Comparison of ENCODE assay signal across 9 cellular contexts in genomic region chr4:107734120-107734519, GRCh38. TPM values are rescaled to one million over a fixed set of nuclear protein-coding genes. Genes with fewer than 3 reads are reported as not detected.
A peak's percentile ranks its signal among the peaks of the same experiment; 100 is the strongest.
DNase-seq lines count a peak whose midpoint lies in the region; ATAC-seq and TF ChIP-seq lines count a peak whose summit lies in the region.
"Had no signal": no experiment of that assay in that cellular context is flagged by ENCODE, and none has a peak within 500 bp of the region (broad histone marks: within the 10 kb centered on the region; RNA-seq: fewer than 3 reads in every experiment).

No MANE protein-coding gene starts in this region.

- no peak overlapping the region for H3K27ac ChIP-seq in caudate nucleus (ENCODE audit: low read depth, low read length)

- H3K4me3 ChIP-seq in AG04449 (ENCODE audit: low read depth, low read length) (no peak overlapping the region), NB4 (ENCODE audit: low read depth, low read length) (no peak overlapping the region)

- TF ChIP-seq CTCF in AG04449 (IDR thresholded peaks at IDR 0.05; ENCODE audit: insufficient read depth, low read length, missing control alignments) (peak; percentile 34), GM12874 (IDR thresholded peaks at IDR 0.05; ENCODE audit: insufficient read depth, low read depth, low read length) (peak; percentile 30), NB4 (IDR thresholded peaks at IDR 0.05; ENCODE audit: low read depth, low read length) (peak; percentile 31)

- intact Hi-C loops in activated CD4-positive, alpha-beta memory T cell treated with anti-CD3 and anti-CD28 coated beads for 36 hours (cut with micrococcal nuclease), result no loop called here

- TF ChIP-seq POLR2A in NB4 (IDR thresholded peaks at IDR 0.05; ENCODE audit: extremely low read depth, insufficient read length), result no peak
- no peak for TF ChIP-seq POLR2A in erythroblast (IDR thresholded peaks at IDR 0.05; ENCODE audit: low read length)

- CTCF ChIA-PET in AG04449 (lab: Yijun Ruan, JAX), result interaction anchor here (0.9 to 4.5 kb wide), 10 partner anchors 9 to 691 kb away, joined by 3 to 42 read pairs (median 5); partner anchors contain the start of gene PAPSS1
- CTCF ChIA-PET in activated CD4-positive, alpha-beta memory T cell treated with anti-CD3 and anti-CD28 coated beads for 36 hours (lab: Charles Lee), result interaction anchor here (0.7 to 1.5 kb wide), 3 partner anchors 8 to 24 kb away, joined by 3 to 5 read pairs (median 3); no protein-coding TSS in a partner anchor

- H3K36me3 Mint-ChIP-seq in activated CD4-positive, alpha-beta memory T cell treated with anti-CD3 and anti-CD28 coated beads for 36 hours, result no peaks in the 10 kb centered on the region
- H3K36me3 Mint-ChIP-seq: activated naive CD4-positive, alpha-beta T cell treated with anti-CD3 and anti-CD28 coated beads, Interleukin-2, amount 50 U/mL, for 72 hours had no signal

- DNase-seq in AG04449 (ENCODE audit: low read depth, low spot score), result no peak
- DNase-seq in NB4 (ENCODE audit: low read depth), result peak; percentile 20
- peak; percentile 2 to 3 for DNase-seq in erythroblast (lab: John Stamatoyannopoulos, UW)
- DNase-seq in caudate nucleus (lab: John Stamatoyannopoulos, UW), result no peak
- no peak for DNase-seq in NCI-H2196 (lab: John Stamatoyannopoulos, UW; ENCODE audit: unreplicated experiment)
- no peak for DNase-seq in activated CD4-positive, alpha-beta memory T cell treated with anti-CD3 and anti-CD28 coated beads for 36 hours

- POLR2A ChIA-PET in AG04449 (lab: Yijun Ruan, JAX), result no interaction called here
- POLR2A ChIA-PET in activated CD4-positive, alpha-beta memory T cell treated with anti-CD3 and anti-CD28 coated beads for 36 hours (lab: Charles Lee), result no interaction called here

- no peaks in the 10 kb centered on the region for H3K27me3 Mint-ChIP-seq in activated CD4-positive, alpha-beta memory T cell treated with anti-CD3 and anti-CD28 coated beads for 36 hours

- no peak for ATAC-seq in GM21576 (IDR thresholded peaks at IDR 0.05; ENCODE audit: unreplicated experiment)

- no peaks in the 10 kb centered on the region for H3K4me1 Mint-ChIP-seq in activated CD4-positive, alpha-beta memory T cell treated with anti-CD3 and anti-CD28 coated beads for 36 hours (ENCODE audit: low read depth)

- H3K27ac Mint-ChIP-seq in activated CD4-positive, alpha-beta memory T cell treated with anti-CD3 and anti-CD28 coated beads for 36 hours, result no peak overlapping the region
- H3K27ac Mint-ChIP-seq: activated naive CD4-positive, alpha-beta T cell treated with anti-CD3 and anti-CD28 coated beads, Interleukin-2, amount 50 U/mL, for 72 hours had no signal

- H3K9me3 Mint-ChIP-seq in activated CD4-positive, alpha-beta memory T cell treated with anti-CD3 and anti-CD28 coated beads for 36 hours, result no peaks in the 10 kb centered on the region
- H3K9me3 Mint-ChIP-seq: activated naive CD4-positive, alpha-beta T cell treated with anti-CD3 and anti-CD28 coated beads, Interleukin-2, amount 50 U/mL, for 72 hours had no signal

- no peak overlapping the region for H3K4me3 Mint-ChIP-seq in activated CD4-positive, alpha-beta memory T cell treated with anti-CD3 and anti-CD28 coated beads for 36 hours

RNA-seq across cellular contexts. Expression of gene PAPSS1, which starts 14.1 kb away (rescaled TPM):
- total RNA-seq in activated CD4-positive, alpha-beta memory T cell treated with anti-CD3 and anti-CD28 coated beads for 36 hours, result 10 to 100 TPM; 33.0 to 34.9 TPM

Comparison
In these comparisons a context has a peak if more than half of its experiments do, and no peak if none do; other contexts are left out.
1. DNase-seq: peak in NB4 (single experiment) and erythroblast (2 of 2); none in AG04449 (single experiment), caudate nucleus (0 of 61), NCI-H2196 (single experiment) and activated CD4-positive, alpha-beta memory T cell treated with anti-CD3 and anti-CD28 coated beads for 36 hours (single experiment).
2. Peak in every context shown above with its lines, with median percentiles within 50 percentile points of each other: CTCF ChIP-seq.